ENCODE assay signal across 12 cellular contexts in genomic region chr19:48539503-48540096, GRCh38. TPM values are rescaled to one million over a fixed set of nuclear protein-coding genes. Genes with fewer than 3 reads are reported as not detected.
DNase-seq lines count a peak whose midpoint lies in the region; ATAC-seq, FAIRE-seq and TF ChIP-seq lines count a peak whose summit lies in the region.
"Had no signal": no experiment of that assay in that cellular context is flagged by ENCODE, and none has a peak within 500 bp of the region (broad histone marks: within the 10 kb centered on the region; RNA-seq: fewer than 3 reads in every experiment).

No MANE protein-coding gene starts in this region.

- TF ChIP-seq POLR2A in suprapubic skin (IDR thresholded peaks at IDR 0.05), result no peak

- peak; percentile 39 for FAIRE-seq in keratinocyte (lab: Jason Lieb, UNC)
- FAIRE-seq: G401.6 had no signal

- H3K27ac ChIP-seq in keratinocyte (ENCODE audit: control insufficient read depth, insufficient read depth, low read length), result no peak overlapping the region
- no peak overlapping the region for H3K27ac ChIP-seq in suprapubic skin

- no peak overlapping the region for H3K4me3 ChIP-seq in keratinocyte (ENCODE audit: control insufficient read depth in 2 of 3, extremely low read depth in 1 of 3, insufficient read depth in 2 of 3, low read depth in 1 of 3, low read length in 3 of 3)
- no peak overlapping the region for H3K4me3 ChIP-seq in suprapubic skin

- DNase-seq in DMS79 treated with DMSO at 0.1 percent for 48 hours (lab: John Stamatoyannopoulos, UW), result peak; percentile 78
- peak; percentile 99 for DNase-seq in NCI-H2029 (lab: John Stamatoyannopoulos, UW)
- DNase-seq in keratinocyte (ENCODE audit: low read depth, low spot score), result no peak
- DNase-seq in ecto neural progenitor cell (ENCODE audit: low spot score), result no peak
- DNase-seq in GF-D8 (lab: John Stamatoyannopoulos, UW), result no peak
- no peak for DNase-seq in suprapubic skin (ENCODE audit: low spot score in 2 of 2)
- DNase-seq in SIG-M5 treated with dmso at 0.1 percent for 504 hours (lab: John Stamatoyannopoulos, UW; ENCODE audit: unreplicated experiment), result no peak
- DNase-seq: activated T-cell treated with anti-CD3 and anti-CD28 coated beads, Interleukin-2, amount 50 U/mL, for 1 hour; stimulated activated CD4-positive, alpha-beta T cell treated with anti-CD3 and anti-CD28 coated beads, Interleukin-4, amount 100 ng/mL, for 24 hours had no signal

- 63% methylated on average over 17 of the region's 17 CpGs for WGBS in suprapubic skin

- no peak for TF ChIP-seq CTCF in keratinocyte (optimal IDR thresholded peaks at IDR 0.05 in 1 of 3, IDR thresholded peaks at IDR 0.05 in 1 of 3, conservative IDR thresholded peaks at IDR 0.05 in 1 of 3; ENCODE audit: extremely low read depth in 1 of 3, insufficient read depth in 2 of 3, low read length in 3 of 3)
- TF ChIP-seq CTCF in suprapubic skin (IDR thresholded peaks at IDR 0.05), result no peak

- no peaks in the 10 kb centered on the region for H4K20me1 ChIP-seq in keratinocyte (ENCODE audit: control insufficient read depth, extremely low read depth, insufficient read depth, low read length)

- no peak for TF ChIP-seq EP300 in suprapubic skin (IDR thresholded peaks at IDR 0.05)

- dilution Hi-C loops in keratinocyte (cut with MboI; ENCODE audit: extremely low pct_ligation_motif_present, low sequenced_read_pairs), result no loop called here

- H3K9me1 ChIP-seq in keratinocyte (ENCODE audit: control insufficient read depth, extremely low read depth, insufficient read depth, low read length), result no peaks in the 10 kb centered on the region

- H3K4me1 ChIP-seq in keratinocyte (ENCODE audit: control insufficient read depth, extremely low read depth, insufficient read depth, low read length) (peaks cover 12% of the 10 kb centered on the region), suprapubic skin (peaks cover 17% of the 10 kb centered on the region)

- H3K9ac ChIP-seq in keratinocyte (ENCODE audit: control insufficient read depth, extremely low read depth, insufficient read depth, low read length), result no peak overlapping the region

- H3K79me2 ChIP-seq in keratinocyte (ENCODE audit: control insufficient read depth, insufficient read depth, low read length), result no peaks in the 10 kb centered on the region

- no peak overlapping the region for H3K4me2 ChIP-seq in keratinocyte (ENCODE audit: control insufficient read depth, extremely low read depth, insufficient read depth, low read depth, low read length)

- peak; percentile 81 for ATAC-seq in SK-N-SH treated with all-trans-retinoic acid at 6 μM for 48 hours

- H3K27me3 ChIP-seq in keratinocyte (ENCODE audit: control insufficient read depth, extremely low read depth, insufficient read depth, low read length), result no peaks in the 10 kb centered on the region
- no peaks in the 10 kb centered on the region for H3K27me3 ChIP-seq in suprapubic skin

- no peak overlapping the region for H2AFZ ChIP-seq in keratinocyte (ENCODE audit: control insufficient read depth, low read length)

- H3K9me3 ChIP-seq in keratinocyte (ENCODE audit: control insufficient read depth, low read depth, low read length) (no peaks in the 10 kb centered on the region), suprapubic skin (no peaks in the 10 kb centered on the region)

- H3K36me3 ChIP-seq in keratinocyte (ENCODE audit: control insufficient read depth in 2 of 2, extremely low read depth in 1 of 2, insufficient read depth in 2 of 2, low read length in 2 of 2), result no peaks in the 10 kb centered on the region
- no peaks in the 10 kb centered on the region for H3K36me3 ChIP-seq in suprapubic skin

TF ChIP-seq in SK-N-SH treated with all-trans-retinoic acid at 6 μM for 48 hours, 23 proteins besides CTCF, POLR2A, EP300 and RAD21 (continues in another document):
- TF ChIP-seq CREB5 (CRISPR knock-in tag; IDR thresholded peaks at IDR 0.05; ENCODE audit: low read depth) (no peak), CSRNP3 (CRISPR knock-in tag; IDR thresholded peaks at IDR 0.05) (no peak), POU6F1 (CRISPR knock-in tag; IDR thresholded peaks at IDR 0.05; ENCODE audit: borderline replicate concordance, low read depth) (no peak), ZNF8 (CRISPR knock-in tag; IDR thresholded peaks at IDR 0.05) (no peak), TSHZ2 (CRISPR knock-in tag; IDR thresholded peaks at IDR 0.05) (no peak), TCF4 (CRISPR knock-in tag; IDR thresholded peaks at IDR 0.05; ENCODE audit: borderline replicate concordance) (no peak), GLIS3 (CRISPR knock-in tag; IDR thresholded peaks at IDR 0.05) (no peak)

RNA-seq across cellular contexts. Expression of gene SULT2B1, which starts 12.4 kb away (rescaled TPM):
- polyA plus RNA-seq in keratinocyte, result 6.0 to 10.2 TPM (median 8.9 TPM) in 3 replicates
- polyA plus RNA-seq in keratinocyte (2011; ENCODE audit: low read depth), result 92.9 TPM
- 9.9 and 11.2 TPM in 2 replicates for polyA plus RNA-seq in keratinocyte (2011; cell fraction: cytosol; rRNA removed)
- 6.5 and 6.7 TPM in 2 replicates for polyA plus RNA-seq in keratinocyte (2011; cell fraction: nucleus; rRNA removed)
- 12.1 and 225 TPM in 2 replicates for polyA plus RNA-seq in keratinocyte (2012; ENCODE audit: low replicate concordance)
- polyA minus RNA-seq in keratinocyte, result 5.1 to 11.3 TPM (median 10.8 TPM) in 3 replicates
- 8.8 TPM for polyA minus RNA-seq in keratinocyte (2011; cell fraction: cytosol; rRNA and poly(A)+ RNA removed)
- polyA minus RNA-seq in keratinocyte (2011; cell fraction: nucleus; rRNA and poly(A)+ RNA removed), result 5.5 and 6.4 TPM in 2 replicates
- total RNA-seq in suprapubic skin, result 100 to 1,000 TPM in 2 of 4 donors, 10 to 100 TPM in 2; 26.0 to 162 (median 122) TPM
- total RNA-seq: epithelial cell of proximal tubule had no signal

RNA-seq across cellular contexts. Expression of gene LMTK3, which starts 28.0 kb away (rescaled TPM):
- 0.51 to 0.76 TPM (median 0.68 TPM) in 3 replicates for polyA plus RNA-seq in keratinocyte
- 0.64 TPM for polyA plus RNA-seq in keratinocyte (2011; ENCODE audit: low read depth)
- polyA plus RNA-seq in keratinocyte (2011; cell fraction: cytosol; rRNA removed), result 0.12 and 0.71 TPM in 2 replicates
- polyA plus RNA-seq in keratinocyte (2011; cell fraction: nucleus; rRNA removed), result 1.6 and 2.4 TPM in 2 replicates
- 1.2 and 4.2 TPM in 2 replicates for polyA plus RNA-seq in keratinocyte (2012; ENCODE audit: low replicate concordance)
- polyA minus RNA-seq in keratinocyte, result 0.13 to 0.56 TPM (median 0.20 TPM) in 3 replicates
- polyA minus RNA-seq in keratinocyte (2011; cell fraction: cytosol; rRNA and poly(A)+ RNA removed), result 1.5 TPM
- polyA minus RNA-seq in keratinocyte (2011; cell fraction: nucleus; rRNA and poly(A)+ RNA removed), result 1.7 and 1.8 TPM in 2 replicates
- total RNA-seq in suprapubic skin, result 1 to 10 TPM; 1.3 to 3.5 (median 1.6) TPM

Comparison
In these comparisons a context has a peak if more than half of its experiments do, and no peak if none do; other contexts are left out.
1. DNase-seq: peak in DMS79 treated with DMSO at 0.1 percent for 48 hours (single experiment) and NCI-H2029 (single experiment); none in keratinocyte (single experiment), ecto neural progenitor cell (single experiment), GF-D8 (single experiment), suprapubic skin (0 of 2) and SIG-M5 treated with dmso at 0.1 percent for 504 hours (single experiment).